ENCODE assay signal across 8 cellular contexts in the genomic region with DNA sequence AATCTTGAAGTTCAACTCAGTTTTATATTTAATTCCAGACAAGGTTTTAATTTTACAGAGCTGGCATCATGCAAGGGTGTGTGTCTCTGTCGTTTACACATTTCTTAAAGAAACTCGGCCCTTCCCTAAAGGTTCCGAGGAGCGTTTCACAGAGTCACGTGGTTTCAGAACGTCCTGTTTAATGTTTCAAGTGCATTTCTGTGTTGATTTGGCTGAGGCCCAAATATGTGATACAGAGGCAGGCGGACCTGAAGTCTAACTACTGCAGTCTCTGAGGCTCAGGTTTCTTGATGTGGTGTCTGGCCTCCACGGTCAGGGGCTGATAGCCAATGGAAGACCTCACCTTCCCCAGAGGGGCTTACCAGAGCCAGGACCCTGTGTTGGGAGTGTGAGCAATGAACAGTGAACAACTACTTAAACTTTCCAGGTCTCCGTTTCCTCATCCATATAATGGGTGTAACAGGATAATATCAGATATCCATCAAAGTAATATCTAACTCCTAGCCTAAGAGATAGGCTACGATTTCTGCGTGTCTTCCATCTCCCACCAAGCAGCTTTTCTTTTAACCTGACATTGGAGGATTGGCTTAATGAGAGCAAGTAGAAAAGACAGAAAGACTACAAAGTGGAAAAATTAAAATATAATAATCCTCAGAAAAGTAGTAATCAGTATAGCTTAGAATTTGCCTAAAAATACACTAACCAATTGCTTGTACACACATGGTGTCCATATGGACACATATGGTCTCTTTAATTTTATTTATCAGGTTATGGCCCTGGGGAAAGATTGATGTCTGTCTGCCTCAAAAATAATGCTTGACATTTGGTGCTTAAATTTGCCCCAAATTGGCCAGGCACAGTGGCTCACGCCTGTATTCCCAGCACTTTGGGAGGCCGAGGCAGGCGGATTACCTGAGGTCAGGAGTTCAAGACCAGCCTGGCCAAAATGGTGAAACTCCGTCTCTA. TPM values are rescaled to one million over a fixed set of nuclear protein-coding genes. Genes with fewer than 3 reads are reported as not detected.
DNase-seq lines count a peak whose midpoint lies in the region; ATAC-seq and TF ChIP-seq lines count a peak whose summit lies in the region.

No MANE protein-coding gene starts in this region.

- no peaks in the 10 kb centered on the region for H3K9me3 ChIP-seq in Karpas-422 (ENCODE audit: low read length)

- peaks cover 41% of the 10 kb centered on the region for H3K4me1 ChIP-seq in Karpas-422 (ENCODE audit: low read length)

- no peaks in the 10 kb centered on the region for H4K20me1 ChIP-seq in Karpas-422 (ENCODE audit: insufficient read depth, low read depth, low read length)

- no peaks in the 10 kb centered on the region for H3K27me3 ChIP-seq in Karpas-422 (ENCODE audit: low read length)

- H3K4me1 Mint-ChIP-seq in T-helper 1 cell treated with Interleukin-12 subunit alpha and Interleukin-12 subunit beta and Interleukin-4 antibody, amounts not matched to agents 30 μg/mL and 1 μg/mL, for 36 hours (ENCODE audit: low read depth), result peaks cover 26% of the 10 kb centered on the region

- H3K79me2 ChIP-seq in Karpas-422 (ENCODE audit: low read length), result no peaks in the 10 kb centered on the region

- peaks cover 28% of the 10 kb centered on the region for H3K27me3 Mint-ChIP-seq in T-helper 1 cell treated with Interleukin-12 subunit alpha and Interleukin-12 subunit beta and Interleukin-4 antibody, amounts not matched to agents 30 μg/mL and 1 μg/mL, for 36 hours (ENCODE audit: low read depth)

- no peaks in the 10 kb centered on the region for H3K9me2 ChIP-seq in Karpas-422 (replicated peaks; ENCODE audit: insufficient read depth, low read length)

- TF ChIP-seq CTCF in fibroblast of pulmonary artery (IDR thresholded peaks at IDR 0.05; ENCODE audit: low read length, missing control alignments), result no peak
- TF ChIP-seq CTCF in retinal pigment epithelial cell (conservative IDR thresholded peaks at IDR 0.05; ENCODE audit: low read depth, low read length), result no peak

- no peak overlapping the region for H3K27ac ChIP-seq in Karpas-422 (ENCODE audit: low read length)

- H3K4me3 ChIP-seq in Karpas-422 (ENCODE audit: low read length) (peak overlapping the region; percentile 71), fibroblast of pulmonary artery (replicated peaks; ENCODE audit: low read depth, low read length) (peak overlapping the region; percentile 57), retinal pigment epithelial cell (ENCODE audit: low read length) (peak overlapping the region; percentile 62)

- H3K9me3 Mint-ChIP-seq in T-helper 1 cell treated with Interleukin-12 subunit alpha and Interleukin-12 subunit beta and Interleukin-4 antibody, amounts not matched to agents 30 μg/mL and 1 μg/mL, for 36 hours, result no peaks in the 10 kb centered on the region

- peak overlapping the region; percentile 68 for H3K9ac ChIP-seq in Karpas-422 (ENCODE audit: low read length)

- H3K4me2 ChIP-seq in Karpas-422 (ENCODE audit: low read depth, low read length, poor library complexity, severe bottlenecking), result peak overlapping the region; percentile 96

- H3K36me3 ChIP-seq in Karpas-422 (ENCODE audit: insufficient read depth, low read length), result no peaks in the 10 kb centered on the region

- peak overlapping the region; percentile 38 for H3K27ac Mint-ChIP-seq in T-helper 1 cell treated with Interleukin-12 subunit alpha and Interleukin-12 subunit beta and Interleukin-4 antibody, amounts not matched to agents 30 μg/mL and 1 μg/mL, for 36 hours

- H3K4me3 Mint-ChIP-seq in T-helper 1 cell treated with Interleukin-12 subunit alpha and Interleukin-12 subunit beta and Interleukin-4 antibody, amounts not matched to agents 30 μg/mL and 1 μg/mL, for 36 hours, result peak overlapping the region; percentile 80

- H3K36me3 Mint-ChIP-seq in T-helper 1 cell treated with Interleukin-12 subunit alpha and Interleukin-12 subunit beta and Interleukin-4 antibody, amounts not matched to agents 30 μg/mL and 1 μg/mL, for 36 hours (ENCODE audit: low read depth), result no peaks in the 10 kb centered on the region

- ATAC-seq in HG03135 (IDR thresholded peaks at IDR 0.05; ENCODE audit: unreplicated experiment) (no peak), HG03457 (IDR thresholded peaks at IDR 0.05; ENCODE audit: unreplicated experiment) (no peak)

- peak overlapping the region; percentile 82 for H2AFZ ChIP-seq in Karpas-422 (ENCODE audit: low read length)

- DNase-seq in DMS 273 (lab: John Stamatoyannopoulos, UW; ENCODE audit: unreplicated experiment), result peak; percentile 75
- DNase-seq in Karpas-422, result peak; percentile 68
- DNase-seq in fibroblast of pulmonary artery (ENCODE audit: low read depth), result peak; percentile 59
- DNase-seq in retinal pigment epithelial cell (ENCODE audit: low read depth), result peak; percentile 51
- DNase-seq in NCI-H526 treated with DMSO at 0.1 percent for 48 hours (lab: John Stamatoyannopoulos, UW), result no peak

RNA-seq across cellular contexts. Expression of gene TRIM2, which starts 50.0 kb away (rescaled TPM):
- total RNA-seq in Karpas-422 (2014; rRNA removed; shearing (Covaris generic); ENCODE audit: low replicate concordance), result 0.76 and 0.97 TPM in 2 replicates
